Comparison of ENCODE assay signal across 8 cellular contexts in the genomic region with DNA sequence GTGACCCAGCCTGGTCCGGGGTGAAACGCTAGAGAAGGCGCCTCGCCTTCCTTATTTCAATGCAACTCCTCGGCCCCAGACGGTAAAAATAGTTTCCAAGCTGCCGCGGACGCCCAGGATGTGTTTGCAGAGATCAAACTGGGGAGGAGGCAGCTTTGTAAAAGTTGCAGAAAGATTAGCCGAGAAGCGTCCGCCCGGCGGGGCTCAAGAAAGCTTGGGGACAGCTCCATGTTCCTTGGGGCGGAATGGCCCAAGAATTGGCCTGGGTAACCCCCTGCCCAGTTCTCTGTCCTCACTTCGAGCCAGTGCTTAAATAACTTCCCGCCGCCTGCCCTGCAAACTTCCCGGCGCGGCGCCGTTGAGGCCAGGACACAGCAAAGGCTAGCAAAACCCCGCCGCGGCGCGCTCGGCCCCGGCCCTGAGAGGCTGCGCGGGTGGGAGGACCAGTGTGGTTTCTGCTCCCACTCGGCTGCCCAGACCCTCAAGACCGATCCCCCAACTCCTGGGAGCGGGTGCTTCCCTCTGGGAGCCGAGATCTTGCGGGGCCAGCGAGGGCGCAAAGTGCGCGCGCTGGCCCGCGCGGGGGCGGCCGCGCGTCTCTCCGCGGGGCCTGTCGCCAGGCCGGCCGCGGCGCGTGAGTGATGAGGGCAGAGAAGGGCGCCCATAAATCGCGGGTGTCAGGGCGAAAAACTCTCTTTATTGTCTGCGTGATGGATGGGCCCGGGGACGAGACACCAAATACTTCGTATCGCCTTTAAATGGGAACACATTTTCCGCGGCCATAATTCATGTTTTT. TPM values are rescaled to one million over a fixed set of nuclear protein-coding genes. Genes with fewer than 3 reads are reported as not detected.
DNase-seq lines count a peak whose midpoint lies in the region; ATAC-seq and TF ChIP-seq lines count a peak whose summit lies in the region.

No MANE protein-coding gene starts in this region.

- in situ Hi-C loops in Panc1 (cut with HindIII; ENCODE audit: low pct_unique_long_range_greater_than_20kb, low sequenced_read_pairs) = no loop called here

- CTCF ChIA-PET in CD4-positive, alpha-beta memory T cell (lab: Charles Lee; ENCODE audit: partially characterized antibody) = no interaction called here
- CTCF ChIA-PET in Panc1 (lab: Charles Lee) = interaction anchor here (0.7 kb wide), 1 partner anchor 895 kb away, joined by 7 read pairs; no protein-coding TSS in a partner anchor

- H3K27ac Mint-ChIP-seq in CD4-positive, alpha-beta memory T cell = no peak overlapping the region

- no peak overlapping the region for H3K27ac ChIP-seq in CD4-positive, alpha-beta memory T cell (ENCODE audit: low read depth, low read length)
- peak overlapping the region; percentile 77 for H3K27ac ChIP-seq in Panc1 (ENCODE audit: low read length)
- H3K27ac ChIP-seq in fibroblast of lung (ENCODE audit: insufficient read depth, low read length) = no peak overlapping the region
- H3K27ac ChIP-seq in neutrophil = no peak overlapping the region

- ATAC-seq in Panc1 = peak; percentile 27
- no peak for ATAC-seq in GM19324 (IDR thresholded peaks at IDR 0.05; ENCODE audit: low FRiP score, unreplicated experiment)
- ATAC-seq in GM19455 (IDR thresholded peaks at IDR 0.05; ENCODE audit: unreplicated experiment) = no peak

- H3K36me3 Mint-ChIP-seq in CD4-positive, alpha-beta memory T cell = peaks cover 0 to 4% of the 10 kb centered on the region in 2 donors

- no peak overlapping the region for H3K4me3 ChIP-seq in CD4-positive, alpha-beta memory T cell (ENCODE audit: low read length in 2 of 2)
- H3K4me3 ChIP-seq in Panc1 (ENCODE audit: low read depth in 2 of 2, low read length in 2 of 2) (peak overlapping the region; percentile 60 to 63), fibroblast of lung (replicated peaks in 1 of 4; ENCODE audit: control extremely low read depth in 1 of 4, insufficient read depth in 1 of 4, low read depth in 3 of 4, low read length in 4 of 4) (peak overlapping the region; percentile 57 to 80 (median 66)), neutrophil (ENCODE audit: low read depth in 1 of 2, low read length in 1 of 2) (peak overlapping the region; percentile 73 to 90)

- DNase-seq in CD4-positive, alpha-beta memory T cell = no peak
- no peak for DNase-seq in Panc1 (ENCODE audit: low read depth, low spot score)
- DNase-seq in fibroblast of lung (ENCODE audit: low read depth in 2 of 2) = peak; percentile 48 to 54
- DNase-seq in amniotic stem cell (lab: John Stamatoyannopoulos, UW) = no peak
- DNase-seq in GDM1 (lab: John Stamatoyannopoulos, UW) = no peak

- peaks cover 55 to 58% of the 10 kb centered on the region in 2 donors for H3K27me3 Mint-ChIP-seq in CD4-positive, alpha-beta memory T cell

- H4K20me1 ChIP-seq in fibroblast of lung (ENCODE audit: control insufficient read depth, extremely low read depth, insufficient read depth, low read length) = no peaks in the 10 kb centered on the region

- no peaks in the 10 kb centered on the region for H3K79me2 ChIP-seq in fibroblast of lung (ENCODE audit: control insufficient read depth, insufficient read depth, low read length)

- H3K9me3 ChIP-seq in CD4-positive, alpha-beta memory T cell (ENCODE audit: control insufficient read depth in 1 of 2, low read length in 2 of 2) = no peaks in the 10 kb centered on the region
- H3K9me3 ChIP-seq in Panc1 (ENCODE audit: control insufficient read depth, insufficient read depth, low read depth, low read length) (no peaks in the 10 kb centered on the region), fibroblast of lung (ENCODE audit: control insufficient read depth, insufficient read depth, low read depth, low read length) (no peaks in the 10 kb centered on the region), neutrophil (no peaks in the 10 kb centered on the region)

- H3K9ac ChIP-seq in fibroblast of lung (ENCODE audit: insufficient read depth, low read length) = peak overlapping the region; percentile 16

- peaks cover 37% of the 10 kb centered on the region for H3K4me1 ChIP-seq in CD4-positive, alpha-beta memory T cell (ENCODE audit: insufficient read depth, low read length)
- H3K4me1 ChIP-seq in Panc1 (ENCODE audit: control insufficient read depth, insufficient read depth, low read length) (peaks cover 26% of the 10 kb centered on the region), fibroblast of lung (ENCODE audit: control insufficient read depth, extremely low read depth, insufficient read depth, low read length) (peaks cover 2% of the 10 kb centered on the region), neutrophil (ENCODE audit: control insufficient read depth in 1 of 2, insufficient read depth in 1 of 2, low read depth in 1 of 2, low read length in 1 of 2) (peaks cover 49 to 55% of the 10 kb centered on the region in 2 experiments)

- peaks cover 11 to 39% (median 26%) of the 10 kb centered on the region in 4 donors for H3K4me1 Mint-ChIP-seq in CD4-positive, alpha-beta memory T cell

- intact Hi-C loops in CD4-positive, alpha-beta memory T cell (cut with micrococcal nuclease) = no loop called here
- intact Hi-C loops in Panc1 (cut with micrococcal nuclease; ENCODE audit: unreplicated experiment) = loop anchor here (10.0 kb wide), 3 partner anchors 507 to 1137 kb away; no protein-coding TSS in a partner anchor

- TF ChIP-seq CTCF in Panc1 (IDR thresholded peaks at IDR 0.05) = peak; percentile 17; the same call in 1 of the 2 replicates
- no peak for TF ChIP-seq CTCF in fibroblast of lung (conservative IDR thresholded peaks at IDR 0.05 in 1 of 2, IDR thresholded peaks at IDR 0.05 in 1 of 2; ENCODE audit: low read depth in 1 of 2, low read length in 2 of 2)
- TF ChIP-seq CTCF in neutrophil (IDR thresholded peaks at IDR 0.05) = no peak

- peaks cover 33% of the 10 kb centered on the region for H3K27me3 ChIP-seq in CD4-positive, alpha-beta memory T cell (ENCODE audit: insufficient read depth, low read length)
- H3K27me3 ChIP-seq in Panc1 (ENCODE audit: control insufficient read depth, insufficient read depth, low read length) = peaks cover 29% of the 10 kb centered on the region
- peaks cover 5% of the 10 kb centered on the region for H3K27me3 ChIP-seq in fibroblast of lung (ENCODE audit: control insufficient read depth, insufficient read depth, low read length)
- peaks cover 93% of the 10 kb centered on the region for H3K27me3 ChIP-seq in neutrophil

- H2AFZ ChIP-seq in fibroblast of lung (ENCODE audit: low read length) = no peak overlapping the region

- BruUV-seq in Panc1 (replicated peaks; lab: Mats Ljungman, UMichigan) = no TSS peak

- H3K36me3 ChIP-seq in CD4-positive, alpha-beta memory T cell (ENCODE audit: insufficient read depth, low read length) = no peaks in the 10 kb centered on the region
- H3K36me3 ChIP-seq in Panc1 (ENCODE audit: control insufficient read depth, insufficient read depth, low read length) (peaks cover 5% of the 10 kb centered on the region; the same call in 1 of the 2 replicates), fibroblast of lung (ENCODE audit: control insufficient read depth, insufficient read depth, low read length) (no peaks in the 10 kb centered on the region), neutrophil (no peaks in the 10 kb centered on the region)

- peak overlapping the region; percentile 36 to 82 (median 70) for H3K4me3 Mint-ChIP-seq in CD4-positive, alpha-beta memory T cell

- peak overlapping the region; percentile 87 for H3K4me2 ChIP-seq in fibroblast of lung (ENCODE audit: extremely low read depth, insufficient read depth, low read length)

- H3K9me3 Mint-ChIP-seq in CD4-positive, alpha-beta memory T cell = peaks cover 0 to 4% (median 0%) of the 10 kb centered on the region in 8 donors

- POLR2A ChIA-PET in CD4-positive, alpha-beta memory T cell (lab: Charles Lee; ENCODE audit: partially characterized antibody) = no interaction called here
- POLR2A ChIA-PET in Panc1 (lab: Charles Lee) = interaction anchor here (0.7 kb wide), 1 partner anchor 1810 kb away, joined by 3 read pairs; no protein-coding TSS in a partner anchor

RNA-seq across cellular contexts. Expression of gene ZNF503, which starts 6.3 kb away (rescaled TPM):
- under 1 TPM in 1 of 2 experiments, not detected in 1; 0.12 TPM for total RNA-seq in CD4-positive, alpha-beta memory T cell
- not detected for polyA plus RNA-seq in CD4-positive, alpha-beta memory T cell
- 10.4 TPM for total RNA-seq in Panc1 (2021; ENCODE audit: unreplicated experiment)
- 9.0 TPM for polyA plus RNA-seq in Panc1 (2012; ENCODE audit: insufficient read length)
- 7.1 and 8.2 TPM in 2 replicates for total RNA-seq in fibroblast of lung
- 3.4 and 4.9 TPM in 2 replicates for polyA plus RNA-seq in fibroblast of lung
- polyA plus RNA-seq in fibroblast of lung (2012) = 17.7 and 24.0 TPM in 2 replicates
- 2.0 and 4.0 TPM in 2 replicates for polyA minus RNA-seq in fibroblast of lung (ENCODE audit: low replicate concordance)

RNA-seq across cellular contexts. Expression of gene LRMDA, which starts 23.5 kb away (rescaled TPM):
- total RNA-seq in CD4-positive, alpha-beta memory T cell = not detected
- not detected for polyA plus RNA-seq in CD4-positive, alpha-beta memory T cell
- total RNA-seq in Panc1 (2021; ENCODE audit: unreplicated experiment) (1.2 TPM), fibroblast of lung (1.0 and 2.0 TPM in 2 replicates)
- polyA plus RNA-seq in Panc1 (2012; ENCODE audit: insufficient read length) = 1.4 TPM
- polyA plus RNA-seq in fibroblast of lung = 0.76 and 1.7 TPM in 2 replicates
- polyA plus RNA-seq in fibroblast of lung (2012) = 0.99 and 1.8 TPM in 2 replicates
- 2.6 TPM in 1 of 2 replicates, not detected in the other for polyA minus RNA-seq in fibroblast of lung (ENCODE audit: low replicate concordance)

Comparison
In these comparisons a context has a peak if more than half of its experiments do, and no peak if none do; other contexts are left out.
1. DNase-seq: peak in fibroblast of lung (2 of 2); none in CD4-positive, alpha-beta memory T cell (0 of 5), Panc1 (single experiment), amniotic stem cell (single experiment) and GDM1 (single experiment).
2. H3K4me3 ChIP-seq: peak in Panc1 (2 of 2), fibroblast of lung (4 of 4) and neutrophil (2 of 2); none in CD4-positive, alpha-beta memory T cell (0 of 2).